1 cellular context compared by ENCODE assay signal in the genomic region with DNA sequence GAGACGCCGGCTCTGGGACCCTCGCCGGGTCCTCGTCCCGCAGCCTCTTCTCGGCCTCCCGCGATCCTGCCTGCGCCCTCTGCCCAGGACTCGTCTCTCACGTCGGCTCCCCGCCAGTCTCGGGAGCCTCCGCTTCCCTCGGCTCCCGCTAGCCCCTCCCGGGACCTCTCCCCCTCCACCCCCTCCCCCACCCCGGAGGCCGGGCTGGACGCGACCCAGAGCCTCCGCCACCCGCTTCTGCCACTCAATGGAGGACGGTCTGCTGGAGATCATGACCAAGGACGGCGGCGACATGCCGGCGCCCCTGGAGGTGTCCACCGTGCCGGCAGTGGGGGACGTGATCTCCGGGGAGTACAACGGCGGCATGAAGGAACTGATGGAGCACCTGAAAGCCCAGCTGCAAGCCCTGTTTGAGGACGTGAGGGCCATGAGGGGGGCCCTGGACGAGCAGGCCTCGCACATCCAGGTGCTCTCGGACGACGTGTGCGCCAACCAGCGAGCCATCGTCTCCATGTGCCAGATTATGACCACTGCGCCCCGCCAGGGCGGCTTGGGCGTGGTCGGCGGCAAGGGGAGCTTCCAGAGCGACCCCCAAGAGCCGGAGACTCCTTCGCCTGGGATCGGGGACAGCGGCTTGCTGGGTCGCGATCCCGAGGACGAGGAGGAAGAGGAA.
TF ChIP-seq lines count a peak whose summit lies in the region.

No MANE protein-coding gene starts in this region.

TF ChIP-seq in K562, 482 proteins besides CTCF, POLR2A, EP300 and RAD21:
- no peak for TF ChIP-seq RBM25 (IDR thresholded peaks at IDR 0.05; ENCODE audit: low read depth, low read length, severe bottlenecking)
- TF ChIP-seq, protein P1, sequence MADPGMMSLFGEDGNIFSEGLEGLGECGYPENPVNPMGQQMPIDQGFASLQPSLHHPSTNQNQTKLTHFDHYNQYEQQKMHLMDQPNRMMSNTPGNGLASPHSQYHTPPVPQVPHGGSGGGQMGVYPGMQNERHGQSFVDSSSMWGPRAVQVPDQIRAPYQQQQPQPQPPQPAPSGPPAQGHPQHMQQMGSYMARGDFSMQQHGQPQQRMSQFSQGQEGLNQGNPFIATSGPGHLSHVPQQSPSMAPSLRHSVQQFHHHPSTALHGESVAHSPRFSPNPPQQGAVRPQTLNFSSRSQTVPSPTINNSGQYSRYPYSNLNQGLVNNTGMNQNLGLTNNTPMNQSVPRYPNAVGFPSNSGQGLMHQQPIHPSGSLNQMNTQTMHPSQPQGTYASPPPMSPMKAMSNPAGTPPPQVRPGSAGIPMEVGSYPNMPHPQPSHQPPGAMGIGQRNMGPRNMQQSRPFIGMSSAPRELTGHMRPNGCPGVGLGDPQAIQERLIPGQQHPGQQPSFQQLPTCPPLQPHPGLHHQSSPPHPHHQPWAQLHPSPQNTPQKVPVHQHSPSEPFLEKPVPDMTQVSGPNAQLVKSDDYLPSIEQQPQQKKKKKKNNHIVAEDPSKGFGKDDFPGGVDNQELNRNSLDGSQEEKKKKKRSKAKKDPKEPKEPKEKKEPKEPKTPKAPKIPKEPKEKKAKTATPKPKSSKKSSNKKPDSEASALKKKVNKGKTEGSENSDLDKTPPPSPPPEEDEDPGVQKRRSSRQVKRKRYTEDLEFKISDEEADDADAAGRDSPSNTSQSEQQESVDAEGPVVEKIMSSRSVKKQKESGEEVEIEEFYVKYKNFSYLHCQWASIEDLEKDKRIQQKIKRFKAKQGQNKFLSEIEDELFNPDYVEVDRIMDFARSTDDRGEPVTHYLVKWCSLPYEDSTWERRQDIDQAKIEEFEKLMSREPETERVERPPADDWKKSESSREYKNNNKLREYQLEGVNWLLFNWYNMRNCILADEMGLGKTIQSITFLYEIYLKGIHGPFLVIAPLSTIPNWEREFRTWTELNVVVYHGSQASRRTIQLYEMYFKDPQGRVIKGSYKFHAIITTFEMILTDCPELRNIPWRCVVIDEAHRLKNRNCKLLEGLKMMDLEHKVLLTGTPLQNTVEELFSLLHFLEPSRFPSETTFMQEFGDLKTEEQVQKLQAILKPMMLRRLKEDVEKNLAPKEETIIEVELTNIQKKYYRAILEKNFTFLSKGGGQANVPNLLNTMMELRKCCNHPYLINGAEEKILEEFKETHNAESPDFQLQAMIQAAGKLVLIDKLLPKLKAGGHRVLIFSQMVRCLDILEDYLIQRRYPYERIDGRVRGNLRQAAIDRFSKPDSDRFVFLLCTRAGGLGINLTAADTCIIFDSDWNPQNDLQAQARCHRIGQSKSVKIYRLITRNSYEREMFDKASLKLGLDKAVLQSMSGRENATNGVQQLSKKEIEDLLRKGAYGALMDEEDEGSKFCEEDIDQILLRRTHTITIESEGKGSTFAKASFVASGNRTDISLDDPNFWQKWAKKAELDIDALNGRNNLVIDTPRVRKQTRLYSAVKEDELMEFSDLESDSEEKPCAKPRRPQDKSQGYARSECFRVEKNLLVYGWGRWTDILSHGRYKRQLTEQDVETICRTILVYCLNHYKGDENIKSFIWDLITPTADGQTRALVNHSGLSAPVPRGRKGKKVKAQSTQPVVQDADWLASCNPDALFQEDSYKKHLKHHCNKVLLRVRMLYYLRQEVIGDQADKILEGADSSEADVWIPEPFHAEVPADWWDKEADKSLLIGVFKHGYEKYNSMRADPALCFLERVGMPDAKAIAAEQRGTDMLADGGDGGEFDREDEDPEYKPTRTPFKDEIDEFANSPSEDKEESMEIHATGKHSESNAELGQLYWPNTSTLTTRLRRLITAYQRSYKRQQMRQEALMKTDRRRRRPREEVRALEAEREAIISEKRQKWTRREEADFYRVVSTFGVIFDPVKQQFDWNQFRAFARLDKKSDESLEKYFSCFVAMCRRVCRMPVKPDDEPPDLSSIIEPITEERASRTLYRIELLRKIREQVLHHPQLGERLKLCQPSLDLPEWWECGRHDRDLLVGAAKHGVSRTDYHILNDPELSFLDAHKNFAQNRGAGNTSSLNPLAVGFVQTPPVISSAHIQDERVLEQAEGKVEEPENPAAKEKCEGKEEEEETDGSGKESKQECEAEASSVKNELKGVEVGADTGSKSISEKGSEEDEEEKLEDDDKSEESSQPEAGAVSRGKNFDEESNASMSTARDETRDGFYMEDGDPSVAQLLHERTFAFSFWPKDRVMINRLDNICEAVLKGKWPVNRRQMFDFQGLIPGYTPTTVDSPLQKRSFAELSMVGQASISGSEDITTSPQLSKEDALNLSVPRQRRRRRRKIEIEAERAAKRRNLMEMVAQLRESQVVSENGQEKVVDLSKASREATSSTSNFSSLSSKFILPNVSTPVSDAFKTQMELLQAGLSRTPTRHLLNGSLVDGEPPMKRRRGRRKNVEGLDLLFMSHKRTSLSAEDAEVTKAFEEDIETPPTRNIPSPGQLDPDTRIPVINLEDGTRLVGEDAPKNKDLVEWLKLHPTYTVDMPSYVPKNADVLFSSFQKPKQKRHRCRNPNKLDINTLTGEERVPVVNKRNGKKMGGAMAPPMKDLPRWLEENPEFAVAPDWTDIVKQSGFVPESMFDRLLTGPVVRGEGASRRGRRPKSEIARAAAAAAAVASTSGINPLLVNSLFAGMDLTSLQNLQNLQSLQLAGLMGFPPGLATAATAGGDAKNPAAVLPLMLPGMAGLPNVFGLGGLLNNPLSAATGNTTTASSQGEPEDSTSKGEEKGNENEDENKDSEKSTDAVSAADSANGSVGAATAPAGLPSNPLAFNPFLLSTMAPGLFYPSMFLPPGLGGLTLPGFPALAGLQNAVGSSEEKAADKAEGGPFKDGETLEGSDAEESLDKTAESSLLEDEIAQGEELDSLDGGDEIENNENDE (IDR thresholded peaks at IDR 0.05; ENCODE audit: low read depth, low read length): no peak
- TF ChIP-seq, protein P2, sequence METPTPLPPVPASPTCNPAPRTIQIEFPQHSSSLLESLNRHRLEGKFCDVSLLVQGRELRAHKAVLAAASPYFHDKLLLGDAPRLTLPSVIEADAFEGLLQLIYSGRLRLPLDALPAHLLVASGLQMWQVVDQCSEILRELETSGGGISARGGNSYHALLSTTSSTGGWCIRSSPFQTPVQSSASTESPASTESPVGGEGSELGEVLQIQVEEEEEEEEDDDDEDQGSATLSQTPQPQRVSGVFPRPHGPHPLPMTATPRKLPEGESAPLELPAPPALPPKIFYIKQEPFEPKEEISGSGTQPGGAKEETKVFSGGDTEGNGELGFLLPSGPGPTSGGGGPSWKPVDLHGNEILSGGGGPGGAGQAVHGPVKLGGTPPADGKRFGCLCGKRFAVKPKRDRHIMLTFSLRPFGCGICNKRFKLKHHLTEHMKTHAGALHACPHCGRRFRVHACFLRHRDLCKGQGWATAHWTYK (CRISPR knock-in tag; IDR thresholded peaks at IDR 0.05): no peak
TF ChIP-seq in K562: peak in this region for 0.
